In the genomic region with DNA sequence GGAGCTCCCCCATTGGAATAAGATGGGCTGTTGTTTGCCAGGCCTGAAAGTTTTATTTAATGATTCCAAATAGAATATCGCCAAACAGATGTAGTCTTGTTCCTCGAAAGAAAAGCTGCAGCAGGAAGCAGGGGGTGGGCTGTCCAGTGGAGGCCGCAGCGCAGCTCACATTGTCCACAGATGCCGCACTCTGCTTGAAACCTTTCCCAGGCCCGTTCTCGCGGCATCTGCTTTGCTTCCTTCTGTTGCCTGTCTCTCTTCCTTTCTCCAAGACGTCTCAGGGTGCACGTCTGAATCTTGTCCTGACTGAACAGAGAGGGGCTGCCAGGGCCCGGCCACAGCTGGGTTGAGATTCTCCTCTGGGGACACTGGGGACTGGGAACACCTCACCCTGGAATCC, we compare ENCODE assay signal across 1 cellular context.
TF ChIP-seq lines count a peak whose summit lies in the region.

No MANE protein-coding gene starts in this region.

TF ChIP-seq in H1, 55 proteins besides CTCF, POLR2A, EP300 and RAD21:
- TF ChIP-seq ZNF274 (IDR thresholded peaks at IDR 0.05; ENCODE audit: borderline replicate concordance, extremely low read depth, low read length) (no peak), EZH2 (IDR thresholded peaks at IDR 0.05; ENCODE audit: low read depth, low read length, severe bottlenecking) (no peak), CBX5 (IDR thresholded peaks at IDR 0.05; ENCODE audit: low read depth, low read length) (no peak)
- TF ChIP-seq, protein P1, sequence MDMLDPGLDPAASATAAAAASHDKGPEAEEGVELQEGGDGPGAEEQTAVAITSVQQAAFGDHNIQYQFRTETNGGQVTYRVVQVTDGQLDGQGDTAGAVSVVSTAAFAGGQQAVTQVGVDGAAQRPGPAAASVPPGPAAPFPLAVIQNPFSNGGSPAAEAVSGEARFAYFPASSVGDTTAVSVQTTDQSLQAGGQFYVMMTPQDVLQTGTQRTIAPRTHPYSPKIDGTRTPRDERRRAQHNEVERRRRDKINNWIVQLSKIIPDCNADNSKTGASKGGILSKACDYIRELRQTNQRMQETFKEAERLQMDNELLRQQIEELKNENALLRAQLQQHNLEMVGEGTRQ (IDR thresholded peaks at IDR 0.05; ENCODE audit: low read length): no peak
